ENCODE assay signal across 34 cellular contexts in the genomic region with DNA sequence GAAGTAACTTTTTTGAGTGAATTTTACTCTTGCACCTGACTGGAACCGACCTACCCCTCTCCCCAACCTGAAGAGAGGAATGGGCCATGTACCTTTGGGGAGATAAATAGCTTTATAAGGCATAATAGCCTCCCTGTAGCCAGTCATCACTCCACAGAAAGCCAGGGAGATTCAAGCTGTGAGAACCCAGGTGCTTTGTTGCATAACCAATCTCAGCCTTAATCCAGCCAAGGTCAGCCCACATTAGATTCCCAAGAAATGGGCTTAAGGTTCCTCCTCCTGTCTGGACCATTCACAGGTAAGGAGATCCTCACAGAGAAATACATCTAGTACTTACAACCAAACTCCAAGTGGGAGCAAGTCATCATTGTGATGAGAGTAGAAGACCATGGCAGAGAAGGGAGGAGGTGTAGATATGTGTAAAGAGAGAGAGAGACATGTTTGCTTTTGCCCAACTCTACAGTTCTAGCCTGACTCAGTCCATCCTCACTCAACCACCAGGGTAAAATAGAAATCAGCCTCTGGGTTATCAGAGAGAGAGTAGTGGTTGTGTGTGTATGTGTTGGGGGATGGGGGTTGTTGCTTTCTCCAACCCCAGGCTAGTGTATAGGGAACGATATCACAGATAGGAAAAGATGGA. TPM values are rescaled to one million over a fixed set of nuclear protein-coding genes. Genes with fewer than 3 reads are reported as not detected.
DNase-seq lines count a peak whose midpoint lies in the region; ATAC-seq, FAIRE-seq and TF ChIP-seq lines count a peak whose summit lies in the region.
"Had no signal": no experiment of that assay in that cellular context is flagged by ENCODE, and none has a peak within 500 bp of the region (broad histone marks: within the 10 kb centered on the region; RNA-seq: fewer than 3 reads in every experiment).

No MANE protein-coding gene starts in this region.

- no TSS peak for BruUV-seq in K562 (replicated peaks; lab: Mats Ljungman, UMichigan)

- H3K9me1 ChIP-seq in K562 (ENCODE audit: control insufficient read depth, insufficient read depth, low read length), result no peaks in the 10 kb centered on the region

- DNase-seq in activated CD8-positive, alpha-beta memory T cell treated with anti-CD3 and anti-CD28 coated beads, Interleukin-2, amount 10 ng/mL, durations not matched to agents 7 days and 5 days, result no peak
- DNase-seq in activated CD8-positive, alpha-beta memory T cell treated with anti-CD3 and anti-CD28 coated beads, Interleukin-2, amount 50 U/mL, for 4 hours, result no peak
- DNase-seq in K562 (ENCODE audit: extremely low read depth in 1 of 4, low spot score in 3 of 4), result no peak
- no peak for DNase-seq in stimulated activated effector memory CD8-positive, alpha-beta T cell treated with anti-CD3 and anti-CD28 coated beads, Interleukin-12 subunit alpha, Interleukin-12 subunit beta, amount 100 ng/mL, for 72 hours (ENCODE audit: low spot score in 2 of 2)
- DNase-seq in sigmoid colon, result no peak
- no peak for DNase-seq in activated CD4-positive, alpha-beta T cell treated with anti-CD3 and anti-CD28 coated beads for 4 hours
- no peak for DNase-seq in GM19240 (ENCODE audit: insufficient read length, low spot score)
- DNase-seq: activated CD4-positive, alpha-beta T cell treated with anti-CD3 and anti-CD28 coated beads, Interleukin-2, amount 10 ng/mL, durations not matched to agents 24 days and 14 days; activated CD8-positive, alpha-beta memory T cell treated with anti-CD3 and anti-CD28 coated beads for 24 hours; activated gamma-delta T cell; activated naive CD8-positive, alpha-beta T cell treated with anti-CD3 and anti-CD28 coated beads for 36 hours; activated T-cell treated with anti-CD3 and anti-CD28 coated beads, Interleukin-2, amount 50 U/mL, for 24 hours; Calu3; central memory CD4-positive, alpha-beta T cell; DMS79; foreskin fibroblast; GM23248; heart right ventricle; MM.1S; naive thymus-derived CD8-positive, alpha-beta T cell; NCI-H2029 treated with DMSO at 0.1 percent for 48 hours; NCI-H748 treated with DMSO at 0.1 percent for 48 hours; ovary; stimulated activated naive CD4-positive, alpha-beta T cell; T-helper 9 cell; testis had no signal

- no peaks in the 10 kb centered on the region for H3K36me3 ChIP-seq in K562 (ENCODE audit: control insufficient read depth, insufficient read depth, low read length)
- no peaks in the 10 kb centered on the region for H3K36me3 ChIP-seq in iPS-20b (ENCODE audit: insufficient read depth, low read depth, low read length)
- no peaks in the 10 kb centered on the region for H3K36me3 ChIP-seq in sigmoid colon
- H3K36me3 ChIP-seq: ascending aorta, heart right ventricle, ovary, SJSA1 had no signal

- H3K36me3 Mint-ChIP-seq in activated CD8-positive, alpha-beta memory T cell treated with anti-CD3 and anti-CD28 coated beads, Interleukin-2, amount 10 ng/mL, durations not matched to agents 7 days and 5 days, result no peaks in the 10 kb centered on the region
- H3K36me3 Mint-ChIP-seq in stimulated activated effector memory CD8-positive, alpha-beta T cell treated with anti-CD3 and anti-CD28 coated beads, Interleukin-12 subunit alpha, Interleukin-12 subunit beta, amount 100 ng/mL, for 72 hours, result no peaks in the 10 kb centered on the region
- H3K36me3 Mint-ChIP-seq: activated naive CD8-positive, alpha-beta T cell treated with anti-CD3 and anti-CD28 coated beads for 36 hours had no signal

- no peak overlapping the region for H3K4me3 Mint-ChIP-seq in activated CD8-positive, alpha-beta memory T cell treated with anti-CD3 and anti-CD28 coated beads, Interleukin-2, amount 10 ng/mL, durations not matched to agents 7 days and 5 days
- H3K4me3 Mint-ChIP-seq in stimulated activated effector memory CD8-positive, alpha-beta T cell treated with anti-CD3 and anti-CD28 coated beads, Interleukin-12 subunit alpha, Interleukin-12 subunit beta, amount 100 ng/mL, for 72 hours, result no peak overlapping the region
- H3K4me3 Mint-ChIP-seq: activated CD4-positive, alpha-beta T cell treated with anti-CD3 and anti-CD28 coated beads, Interleukin-2, amount 10 ng/mL, durations not matched to agents 24 days and 14 days; activated naive CD8-positive, alpha-beta T cell treated with anti-CD3 and anti-CD28 coated beads for 36 hours; activated T-cell treated with anti-CD3 and anti-CD28 coated beads, Interleukin-2, amount 50 U/mL, for 24 hours had no signal

- POLR2A ChIA-PET in K562 (lab: Yijun Ruan, JAX), result no interaction called here

- peaks cover 12% of the 10 kb centered on the region for H3K4me1 Mint-ChIP-seq in activated CD8-positive, alpha-beta memory T cell treated with anti-CD3 and anti-CD28 coated beads, Interleukin-2, amount 10 ng/mL, durations not matched to agents 7 days and 5 days
- peaks cover 8% of the 10 kb centered on the region for H3K4me1 Mint-ChIP-seq in stimulated activated effector memory CD8-positive, alpha-beta T cell treated with anti-CD3 and anti-CD28 coated beads, Interleukin-12 subunit alpha, Interleukin-12 subunit beta, amount 100 ng/mL, for 72 hours

- TF ChIP-seq POLR2A in K562 (conservative IDR thresholded peaks at IDR 0.05) (no peak), sigmoid colon (IDR thresholded peaks at IDR 0.05) (no peak)

- H3K27ac Mint-ChIP-seq in activated CD8-positive, alpha-beta memory T cell treated with anti-CD3 and anti-CD28 coated beads, Interleukin-2, amount 10 ng/mL, durations not matched to agents 7 days and 5 days, result no peak overlapping the region
- no peak overlapping the region for H3K27ac Mint-ChIP-seq in stimulated activated effector memory CD8-positive, alpha-beta T cell treated with anti-CD3 and anti-CD28 coated beads, Interleukin-12 subunit alpha, Interleukin-12 subunit beta, amount 100 ng/mL, for 72 hours
- H3K27ac Mint-ChIP-seq: activated CD4-positive, alpha-beta T cell treated with anti-CD3 and anti-CD28 coated beads, Interleukin-2, amount 10 ng/mL, durations not matched to agents 24 days and 14 days; activated naive CD8-positive, alpha-beta T cell treated with anti-CD3 and anti-CD28 coated beads for 36 hours; activated T-cell treated with anti-CD3 and anti-CD28 coated beads, Interleukin-2, amount 50 U/mL, for 24 hours; naive thymus-derived CD8-positive, alpha-beta T cell had no signal

- H3K4me1 ChIP-seq in K562 (replicated peaks in 1 of 2; ENCODE audit: control insufficient read depth in 2 of 2, insufficient read depth in 2 of 2, low read length in 2 of 2) (peaks cover 0 to 15% of the 10 kb centered on the region in 2 experiments; a peak in 4 of 5 replicates), iPS-20b (ENCODE audit: insufficient read depth, low read length) (peaks cover 61% of the 10 kb centered on the region), sigmoid colon (peaks cover 0 to 16% (median 4%) of the 10 kb centered on the region in 4 donors)
- H3K4me1 ChIP-seq: SJSA1, testis had no signal

- no peaks in the 10 kb centered on the region for H3K9me3 Mint-ChIP-seq in activated CD8-positive, alpha-beta memory T cell treated with anti-CD3 and anti-CD28 coated beads, Interleukin-2, amount 10 ng/mL, durations not matched to agents 7 days and 5 days (ENCODE audit: low read depth)
- no peaks in the 10 kb centered on the region for H3K9me3 Mint-ChIP-seq in stimulated activated effector memory CD8-positive, alpha-beta T cell treated with anti-CD3 and anti-CD28 coated beads, Interleukin-12 subunit alpha, Interleukin-12 subunit beta, amount 100 ng/mL, for 72 hours
- H3K9me3 Mint-ChIP-seq: activated CD4-positive, alpha-beta T cell treated with anti-CD3 and anti-CD28 coated beads, Interleukin-2, amount 10 ng/mL, durations not matched to agents 24 days and 14 days; activated T-cell treated with anti-CD3 and anti-CD28 coated beads, Interleukin-2, amount 50 U/mL, for 24 hours had no signal

- no peaks in the 10 kb centered on the region; the same call in 1 of the 2 replicates for H3K9me3 ChIP-seq in K562 (replicated peaks; ENCODE audit: control insufficient read depth, insufficient read depth, low read depth, low read length)
- no peaks in the 10 kb centered on the region for H3K9me3 ChIP-seq in iPS-20b (ENCODE audit: insufficient read depth, low read depth, low read length)
- no peaks in the 10 kb centered on the region for H3K9me3 ChIP-seq in sigmoid colon
- H3K9me3 ChIP-seq: A549, ascending aorta, heart right ventricle, ovary, SJSA1, testis had no signal

- H3K9ac ChIP-seq in K562 (ENCODE audit: insufficient read depth in 1 of 2, low read depth in 2 of 2, low read length in 2 of 2) (no peak overlapping the region), iPS-20b (ENCODE audit: low read depth, low read length) (peak overlapping the region; percentile 5; the same call in 1 of the 2 replicates)
- H3K9ac ChIP-seq: GM23248 had no signal

- no peak for TF ChIP-seq RAD21 in K562 (CRISPR knock-in tag; conservative IDR thresholded peaks at IDR 0.05 in 1 of 2, IDR thresholded peaks at IDR 0.05 in 1 of 2)

- 10% methylated on average over 2 of the region's 2 CpGs for WGBS in K562 (ENCODE audit: insufficient coverage, low coverage, missing lambda C conversion rate)
- WGBS in sigmoid colon, 2 donors, result 91 to 96% methylated on average over 2 of the region's 2 CpGs

- no peaks in the 10 kb centered on the region for H3K79me2 ChIP-seq in K562 (ENCODE audit: control insufficient read depth, insufficient read depth, low read length)

- H3K27ac ChIP-seq in K562 (ENCODE audit: extremely low read depth, low read depth, low read length) (no peak overlapping the region), iPS-20b (ENCODE audit: low read length) (no peak overlapping the region), sigmoid colon (no peak overlapping the region)
- H3K27ac ChIP-seq: ascending aorta, GM23248, heart right ventricle, ovary, RWPE1, SJSA1, skin epidermis, testis had no signal

- no peak for FAIRE-seq in K562 (lab: Jason Lieb, UNC)
- FAIRE-seq: A549, G401.6 had no signal

- H3K27me3 ChIP-seq in K562 (ENCODE audit: control insufficient read depth in 2 of 2, insufficient read depth in 2 of 2, low read length in 2 of 2) (no peaks in the 10 kb centered on the region), iPS-20b (ENCODE audit: insufficient read depth, low read length) (peaks cover 64% of the 10 kb centered on the region), sigmoid colon (no peaks in the 10 kb centered on the region)
- H3K27me3 ChIP-seq: ascending aorta, ovary, SJSA1, testis had no signal

- no peaks in the 10 kb centered on the region for H4K20me1 ChIP-seq in K562 (replicated peaks; ENCODE audit: control insufficient read depth, insufficient read depth, low read length)

- H3K4me2 ChIP-seq in K562 (ENCODE audit: insufficient read depth, low read length), result no peak overlapping the region
- H3K4me2 ChIP-seq: A549 had no signal

- TF ChIP-seq CTCF in K562 (IDR thresholded peaks at IDR 0.05 in 2 of 3, conservative IDR thresholded peaks at IDR 0.05 in 1 of 3; ENCODE audit: insufficient read depth in 2 of 3, low read depth in 1 of 3, low read length in 3 of 3) (no peak), sigmoid colon (IDR thresholded peaks at IDR 0.05) (no peak)

- H3K4me3 ChIP-seq in K562, result no peak overlapping the region
- H3K4me3 ChIP-seq in iPS-20b (ENCODE audit: low read length), result peak overlapping the region; percentile 68; the same call in 1 of the 2 replicates
- no peak overlapping the region for H3K4me3 ChIP-seq in sigmoid colon
- H3K4me3 ChIP-seq: A549, ascending aorta, GM23248, heart right ventricle, ovary, SJSA1, skin epidermis, testis had no signal

- in situ Hi-C loops in K562 (cut with MboI), result no loop called here

- peak; percentile 28 for ATAC-seq in activated CD8-positive, alpha-beta memory T cell treated with anti-CD3 and anti-CD28 coated beads, Interleukin-2, amount 10 ng/mL, durations not matched to agents 7 days and 5 days
- ATAC-seq in K562, result peak; percentile 16; the same call in 2 of the 3 replicates
- ATAC-seq in stimulated activated effector memory CD8-positive, alpha-beta T cell treated with anti-CD3 and anti-CD28 coated beads, Interleukin-12 subunit alpha, Interleukin-12 subunit beta, amount 100 ng/mL, for 72 hours, result peak; percentile 50
- ATAC-seq: esophagus mucosa, heart right ventricle had no signal

- intact Hi-C loops in K562 (cut with micrococcal nuclease) (no loop called here), sigmoid colon (cut with DNase I) (no loop called here)

- no peak overlapping the region for H2AFZ ChIP-seq in K562 (ENCODE audit: low read depth, low read length)
- H2AFZ ChIP-seq: GM23248 had no signal

- H3K27me3 Mint-ChIP-seq in activated CD8-positive, alpha-beta memory T cell treated with anti-CD3 and anti-CD28 coated beads, Interleukin-2, amount 10 ng/mL, durations not matched to agents 7 days and 5 days, result peaks cover 91% of the 10 kb centered on the region

- CTCF ChIA-PET in activated CD8-positive, alpha-beta memory T cell treated with anti-CD3 and anti-CD28 coated beads, Interleukin-2, amount 10 ng/mL, durations not matched to agents 7 days and 5 days (lab: Charles Lee), result no interaction called here
- CTCF ChIA-PET in K562 (lab: Yijun Ruan, JAX; ENCODE audit: low intra/inter-chr PET ratio), result interaction anchor here (0.6 kb wide), 1 partner anchor 849 kb away, joined by 3 read pairs; no protein-coding TSS in a partner anchor

- TF ChIP-seq EP300 in K562 (IDR thresholded peaks at IDR 0.05; ENCODE audit: low read length), result no peak
- TF ChIP-seq EP300 in sigmoid colon (IDR thresholded peaks at IDR 0.05), result no peak

RNA-seq across cellular contexts. Expression of a gene that starts 23.6 kb away (rescaled TPM):
- under 1 TPM; 0.26 to 0.29 TPM for total RNA-seq in activated CD8-positive, alpha-beta memory T cell treated with anti-CD3 and anti-CD28 coated beads, Interleukin-2, amount 10 ng/mL, durations not matched to agents 7 days and 5 days
- 0.44 and 0.51 TPM in 2 replicates for total RNA-seq in K562 (2011; cell fraction: chromatin; rRNA removed; ENCODE audit: low replicate concordance)
- total RNA-seq in K562 (2011; cell fraction: nucleolus; rRNA removed), result 0.26 and 0.50 TPM in 2 replicates
- 0.38 and 0.51 TPM in 2 replicates for total RNA-seq in K562 (2011; cell fraction: nucleoplasm; rRNA removed)
- 0.09 and 0.24 TPM in 2 replicates for total RNA-seq in K562 (2014; rRNA removed)
- total RNA-seq in K562 (2014; rRNA removed; fragmentation: Illumina TruSeq; extraction: Trizol), result 0.18 and 0.45 TPM in 2 replicates
- 0.36 and 0.49 TPM in 2 replicates for total RNA-seq in K562 (2015; rRNA removed; fragmentation: Illumina TruSeq; extraction: Trizol)
- 0.42 and 1.0 TPM in 2 replicates for total RNA-seq in K562 (2021)
- polyA plus RNA-seq in K562 (2011; rRNA removed), result 0.34 and 1.1 TPM in 2 replicates
- 0.06 and 0.18 TPM in 2 replicates for polyA plus RNA-seq in K562 (2011; cell fraction: cytosol; rRNA removed)
- polyA plus RNA-seq in K562 (2011; cell fraction: nucleus; rRNA removed), result 0.47 and 1.4 TPM in 2 replicates
- polyA plus RNA-seq in K562 (2012), result 0.25 and 0.42 TPM in 2 replicates
- 0.35 and 0.59 TPM in 2 replicates for polyA plus RNA-seq in K562 (2014; fragmentation: Illumina TruSeq; extraction: Trizol)
- under 1 TPM; 0.76 to 0.77 TPM for polyA plus RNA-seq in K562 (2014; fragmentation: Nextera tagmentation; extraction: Ambion mirVana)
- polyA plus RNA-seq in K562 (2014; rRNA removed), result 0.05 and 1.4 TPM in 2 replicates
- 0.18 and 0.35 TPM in 2 replicates for polyA minus RNA-seq in K562 (2011; rRNA and poly(A)+ RNA removed)
- 1.1 TPM in 1 of 2 replicates, not detected in the other for polyA minus RNA-seq in K562 (2011; cell fraction: cytosol; rRNA and poly(A)+ RNA removed)
- polyA minus RNA-seq in K562 (2011; cell fraction: nucleus; rRNA and poly(A)+ RNA removed), result 0.22 and 0.40 TPM in 2 replicates
- total RNA-seq in sigmoid colon, result 1 to 10 TPM in 3 of 4 donors, under 1 TPM in 1; 0.82 to 4.2 (median 3.4) TPM
- polyA plus RNA-seq in sigmoid colon, result under 1 TPM in 1 of 3 donors, not detected in 2; 0.10 TPM
- total RNA-seq: ascending aorta, GM23248 had no signal
- polyA plus RNA-seq: naive thymus-derived CD8-positive, alpha-beta T cell had no signal

RNA-seq across cellular contexts. Expression of a gene that starts 32.2 kb away (rescaled TPM):
- 10 to 100 TPM; 42.2 to 65.2 TPM for total RNA-seq in activated CD8-positive, alpha-beta memory T cell treated with anti-CD3 and anti-CD28 coated beads, Interleukin-2, amount 10 ng/mL, durations not matched to agents 7 days and 5 days
- 203 and 284 TPM in 2 replicates for total RNA-seq in K562 (2011; cell fraction: chromatin; rRNA removed; ENCODE audit: low replicate concordance)
- 117 and 140 TPM in 2 replicates for total RNA-seq in K562 (2011; cell fraction: nucleolus; rRNA removed)
- 136 and 162 TPM in 2 replicates for total RNA-seq in K562 (2011; cell fraction: nucleoplasm; rRNA removed)
- total RNA-seq in K562 (2014; rRNA removed), result 65.3 and 69.9 TPM in 2 replicates
- 58.5 and 59.7 TPM in 2 replicates for total RNA-seq in K562 (2014; rRNA removed; fragmentation: Illumina TruSeq; extraction: Trizol)
- total RNA-seq in K562 (2015; rRNA removed; fragmentation: Illumina TruSeq; extraction: Trizol), result 50.9 and 60.2 TPM in 2 replicates
- 58.7 and 64.2 TPM in 2 replicates for total RNA-seq in K562 (2021)
- polyA plus RNA-seq in K562 (2011; rRNA removed), result 81.4 and 91.1 TPM in 2 replicates
- 46.9 and 65.5 TPM in 2 replicates for polyA plus RNA-seq in K562 (2011; cell fraction: cytosol; rRNA removed)
- polyA plus RNA-seq in K562 (2011; cell fraction: nucleus; rRNA removed), result 106 and 111 TPM in 2 replicates
- polyA plus RNA-seq in K562 (2012), result 41.9 and 61.1 TPM in 2 replicates
- 58.4 and 65.2 TPM in 2 replicates for polyA plus RNA-seq in K562 (2014; fragmentation: Illumina TruSeq; extraction: Trizol)
- polyA plus RNA-seq in K562 (2014; fragmentation: Nextera tagmentation; extraction: Ambion mirVana), result 10 to 100 TPM; 18.8 to 25.8 TPM
- polyA plus RNA-seq in K562 (2014; rRNA removed), result 55.5 and 73.7 TPM in 2 replicates
- 118 and 129 TPM in 2 replicates for polyA minus RNA-seq in K562 (2011; rRNA and poly(A)+ RNA removed)
- 14.8 and 32.9 TPM in 2 replicates for polyA minus RNA-seq in K562 (2011; cell fraction: cytosol; rRNA and poly(A)+ RNA removed)
- polyA minus RNA-seq in K562 (2011; cell fraction: nucleus; rRNA and poly(A)+ RNA removed), result 104 and 111 TPM in 2 replicates
- total RNA-seq in sigmoid colon, result 10 to 100 TPM; 36.0 to 53.7 (median 45.1) TPM
- polyA plus RNA-seq in sigmoid colon, result 10 to 100 TPM in 2 of 3 donors, 1 to 10 TPM in 1; 8.6 to 16.1 (median 10.2) TPM
